34 cellular contexts compared by ENCODE assay signal in genomic region chr20:25604611-25605010, GRCh38.
"Had no signal": no experiment of that assay in that cellular context is flagged by ENCODE, and none has a peak within 500 bp of the region (broad histone marks: within the 10 kb centered on the region; RNA-seq: fewer than 3 reads in every experiment).

No MANE protein-coding gene starts in this region.

- H3K9ac ChIP-seq: KMS-11 had no signal

- H3K27me3 ChIP-seq: MG63 had no signal

- H3K4me2 ChIP-seq: KMS-11 had no signal

- H3K27ac ChIP-seq: KMS-11 had no signal

- H3K9me3 ChIP-seq: MG63 had no signal

- H3K36me3 ChIP-seq: MG63 had no signal

- DNase-seq: Karpas-422, Kasumi-1, MG63, MM.1S, MV-4-11, NCI-H1048, NCI-H1092, NCI-H1092 treated with DMSO at 0.1 percent for 48 hours, NCI-H1105, NCI-H1105 treated with DMSO at 0.1 percent for 48 hours, NCI-H1417, NCI-H1417 treated with DMSO at 0.1 percent for 48 hours, NCI-H1436, NCI-H1436 treated with DMSO at 0.1 percent for 48 hours, NCI-H146, NCI-H1694, NCI-H1694 treated with DMSO at 0.1 percent for 48 hours, NCI-H187, NCI-H187 treated with DMSO at 0.1 percent for 48 hours, NCI-H1930, NCI-H2029, NCI-H2029 treated with DMSO at 0.1 percent for 48 hours, NCI-H2081, NCI-H2081 treated with DMSO at 0.1 percent for 48 hours, NCI-H2107, NCI-H2171, NCI-H2171 treated with DMSO at 0.1 percent for 48 hours, NCI-H2227 treated with DMSO at 0.1 percent for 48 hours, NCI-H226, NCI-H345, NCI-H446, NCI-H446 treated with DMSO at 0.1 percent for 48 hours, NCI-H510A had no signal

- H3K4me3 ChIP-seq: MG63 had no signal
